ENCODE assay signal across 7 cellular contexts in the genomic region with DNA sequence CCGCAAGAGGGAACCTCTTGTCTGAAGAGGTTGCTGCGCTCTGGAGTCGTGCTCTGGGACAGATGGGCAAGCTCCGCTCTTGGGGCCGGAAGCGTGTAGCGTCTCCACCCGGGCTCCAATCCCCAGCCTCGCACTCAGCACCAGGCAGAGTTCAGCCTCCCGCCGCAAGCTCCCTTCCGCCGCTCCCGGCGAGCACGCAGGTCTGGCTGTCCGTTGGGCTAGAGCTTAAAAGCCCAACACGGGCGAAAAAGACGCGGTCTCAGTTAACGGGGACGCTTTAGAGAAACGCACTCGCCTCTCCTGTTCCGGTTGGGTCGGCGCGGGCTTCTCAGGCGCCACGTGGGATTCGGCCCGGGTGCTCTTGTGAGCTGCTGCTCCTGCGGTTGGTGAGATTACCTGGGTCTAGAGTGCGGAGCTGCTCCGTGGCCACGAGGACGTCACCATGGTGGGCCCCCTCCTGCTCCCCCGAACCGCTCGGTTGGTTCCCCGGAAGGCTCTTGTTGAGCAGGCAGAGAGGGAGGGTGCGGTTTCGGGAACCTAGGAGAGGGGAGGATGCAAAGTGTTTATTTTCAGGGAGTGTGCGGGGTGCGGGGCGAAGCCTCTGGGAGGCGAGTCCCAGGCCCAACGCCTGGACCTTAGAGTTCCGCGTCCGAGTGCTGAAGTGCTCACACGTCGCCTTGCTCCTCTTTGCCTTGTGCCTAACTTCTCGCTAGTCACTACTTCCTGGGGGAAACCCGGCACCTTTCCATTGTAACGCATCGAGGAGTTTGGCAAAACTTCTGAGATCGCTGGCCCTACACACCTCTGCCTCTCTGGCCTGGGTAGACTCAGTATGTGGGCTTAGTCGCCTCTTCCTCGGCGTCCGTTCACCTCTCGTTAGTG. TPM values are rescaled to one million over a fixed set of nuclear protein-coding genes. Genes with fewer than 3 reads are reported as not detected.
DNase-seq lines count a peak whose midpoint lies in the region; ATAC-seq and TF ChIP-seq lines count a peak whose summit lies in the region.

A gene (plus strand): TSS at position 331 of the 882 bp plus-strand sequence. CDS start 112 bp downstream, at position 443.

- H3K27me3 ChIP-seq in hepatocyte: no peaks in the 10 kb centered on the region

- DNase-seq in NCI-H187 treated with DMSO at 0.1 percent for 48 hours (lab: John Stamatoyannopoulos, UW): peak; percentile 6
- peak; percentile 59 for DNase-seq in T-helper 22 cell (ENCODE audit: low read depth)
- peak; percentile 92 for DNase-seq in astrocyte of the cerebellum (ENCODE audit: low read depth)
- DNase-seq in hepatocyte (ENCODE audit: low spot score): peak; percentile 95
- peak; percentile 95 for DNase-seq in retina

- peak within 1 kb of the TSS; percentile 88 for H3K4me2 ChIP-seq in hepatocyte

- H3K4me1 ChIP-seq in hepatocyte (ENCODE audit: insufficient read depth): peaks cover 5% of the 10 kb centered on the region

- H3K9me2 ChIP-seq in hepatocyte (replicated peaks; ENCODE audit: insufficient read depth): no peaks in the 10 kb centered on the region

- ATAC-seq in GM18502 (IDR thresholded peaks at IDR 0.05; ENCODE audit: poor library complexity, unreplicated experiment) (peak; percentile 87), HG02943 (IDR thresholded peaks at IDR 0.05; ENCODE audit: low read depth, unreplicated experiment) (peak; percentile 85)

- peak within 1 kb of the TSS; percentile 95 for H3K27ac ChIP-seq in hepatocyte

- H3K4me3 ChIP-seq in astrocyte of the cerebellum (ENCODE audit: low read depth, low read length) (peak within 1 kb of the TSS; percentile 97), hepatocyte (peak within 1 kb of the TSS; percentile 61)

- no peaks in the 10 kb centered on the region for H3K36me3 ChIP-seq in hepatocyte (replicated peaks; ENCODE audit: insufficient read depth, low read depth)

- peaks cover 3% of the 10 kb centered on the region for H4K20me1 ChIP-seq in hepatocyte (ENCODE audit: insufficient read depth, poor library complexity, severe bottlenecking)

- under 1% methylated on average over 64 of the region's 64 CpGs for WGBS in hepatocyte (ENCODE audit: low lambda C conversion rate, missing lambda C conversion rate)

- peaks cover 43% of the 10 kb centered on the region for H3K79me2 ChIP-seq in hepatocyte

- peak within 1 kb of the TSS; percentile 79 for H2AFZ ChIP-seq in hepatocyte

- TF ChIP-seq CTCF in astrocyte of the cerebellum (IDR thresholded peaks at IDR 0.05; ENCODE audit: low read depth, low read length, missing control alignments): no peak
- TF ChIP-seq CTCF in hepatocyte (IDR thresholded peaks at IDR 0.05; ENCODE audit: poor library complexity): no peak

- no peaks in the 10 kb centered on the region for H3K9me3 ChIP-seq in hepatocyte (ENCODE audit: low read depth)

- in situ Hi-C loops in astrocyte of the cerebellum (cut with HindIII; ENCODE audit: low sequenced_read_pairs): no loop called here

RNA-seq across cellular contexts. Expression of the gene that starts here (rescaled TPM):
- 18.0 and 24.9 TPM in 2 replicates for total RNA-seq in hepatocyte
- polyA plus RNA-seq in hepatocyte: 10.9 and 15.7 TPM in 2 replicates

Comparison
In these comparisons a context has a peak if more than half of its experiments do, and no peak if none do; other contexts are left out.
1. Peak in every context shown above with its lines: DNase-seq, ATAC-seq, H3K4me3 ChIP-seq and H3K27ac ChIP-seq.
2. DNase-seq: peak in every context shown above with its lines; median percentile 95 in hepatocyte; 95 in retina; 92 in astrocyte of the cerebellum; 59 in T-helper 22 cell; 6 in NCI-H187 treated with DMSO at 0.1 percent for 48 hours.